8 cellular contexts compared by ENCODE assay signal in genomic region chr3:8500966-8501365, GRCh38. TPM values are rescaled to one million over a fixed set of nuclear protein-coding genes. Genes with fewer than 3 reads are reported as not detected.
DNase-seq lines count a peak whose midpoint lies in the region; FAIRE-seq and TF ChIP-seq lines count a peak whose summit lies in the region.

No MANE protein-coding gene starts in this region.

- DNase-seq in BE2C = no peak
- no peak for DNase-seq in RWPE1 (ENCODE audit: low spot score)
- no peak for DNase-seq in epithelial cell of prostate (ENCODE audit: low read depth, low spot score)
- DNase-seq in neural progenitor cell (ENCODE audit: low spot score) = no peak
- no peak for DNase-seq in NCI-H2081 treated with DMSO at 0.1 percent for 48 hours (lab: John Stamatoyannopoulos, UW)
- DNase-seq in RCC 7860 (ENCODE audit: low spot score) = no peak
- DNase-seq in NCI-H1048 (lab: John Stamatoyannopoulos, UW) = no peak
- DNase-seq in activated effector memory CD4-positive, alpha-beta T cell treated with anti-CD3 and anti-CD28 coated beads, Interleukin-2, amount 50 U/mL, for 16 hours = no peak

- peaks cover 51% of the 10 kb centered on the region for H3F3A ChIP-seq in neural progenitor cell (ENCODE audit: low read depth)

- peak overlapping the region; percentile 50 for H3K4me3 ChIP-seq in BE2C (ENCODE audit: low read depth, low read length)
- H3K4me3 ChIP-seq in neural progenitor cell = peak overlapping the region; percentile 46

- H3K27me3 Mint-ChIP-seq in neural progenitor cell (ENCODE audit: insufficient read depth, low read depth) = peaks cover 4% of the 10 kb centered on the region

- H3K4me1 Mint-ChIP-seq in neural progenitor cell = peaks cover 64% of the 10 kb centered on the region

- peak overlapping the region; percentile 82 for H3K4me2 ChIP-seq in neural progenitor cell

- H3K36me3 Mint-ChIP-seq in neural progenitor cell = peaks cover 5% of the 10 kb centered on the region

- H4K20me1 ChIP-seq in neural progenitor cell (ENCODE audit: low read depth) = no peaks in the 10 kb centered on the region

- H3K9me3 Mint-ChIP-seq in neural progenitor cell = no peaks in the 10 kb centered on the region

- POLR2A ChIA-PET in RWPE1 (lab: Yijun Ruan, JAX; ENCODE audit: low non-redundant PET) = no interaction called here

- peak overlapping the region; percentile 82 for H3K27ac ChIP-seq in RWPE1
- H3K27ac ChIP-seq in epithelial cell of prostate = peak overlapping the region; percentile 58
- H3K27ac ChIP-seq in neural progenitor cell = peak overlapping the region; percentile 98

- H3K36me3 ChIP-seq in BE2C = no peaks in the 10 kb centered on the region
- H3K36me3 ChIP-seq in neural progenitor cell = no peaks in the 10 kb centered on the region

- H3K27me3 ChIP-seq in BE2C (no peaks in the 10 kb centered on the region), neural progenitor cell (no peaks in the 10 kb centered on the region)

- H3K27ac Mint-ChIP-seq in neural progenitor cell = peak overlapping the region; percentile 98

- no peak for TF ChIP-seq CTCF in BE2C (IDR thresholded peaks at IDR 0.05; ENCODE audit: low read depth, low read length)
- no peak for TF ChIP-seq CTCF in RWPE1 (conservative IDR thresholded peaks at IDR 0.05; ENCODE audit: low read depth)
- TF ChIP-seq CTCF in neural progenitor cell (IDR thresholded peaks at IDR 0.05) = no peak

- H2AFZ ChIP-seq in neural progenitor cell (replicated peaks) = no peak overlapping the region

- CTCF ChIA-PET in RWPE1 (lab: Yijun Ruan, JAX) = no interaction called here

- H3K9me3 ChIP-seq in BE2C = no peaks in the 10 kb centered on the region
- no peaks in the 10 kb centered on the region for H3K9me3 ChIP-seq in neural progenitor cell (ENCODE audit: low read depth)

- no peaks in the 10 kb centered on the region for H3K79me2 ChIP-seq in neural progenitor cell (ENCODE audit: low read depth)

- no peak for FAIRE-seq in RCC 7860 (lab: Jason Lieb, UNC)

- H3K4me3 Mint-ChIP-seq in neural progenitor cell = peak overlapping the region; percentile 85

- no peak overlapping the region for H3K9ac ChIP-seq in neural progenitor cell

- H3K4me1 ChIP-seq in BE2C (no peaks in the 10 kb centered on the region), neural progenitor cell (peaks cover 48% of the 10 kb centered on the region)

RNA-seq across cellular contexts. Expression of gene LMCD1, which starts 0.7 kb away (rescaled TPM):
- 8.1 TPM for polyA plus RNA-seq in BE2C (2012; ENCODE audit: insufficient read depth, insufficient read length, low read depth)
- total RNA-seq in neural progenitor cell (ENCODE audit: low replicate concordance) = 0.15 TPM in 1 of 2 replicates, not detected in the other
